1 cellular context compared by ENCODE assay signal in genomic region chr12:102766961-102767360, GRCh38.
TF ChIP-seq lines count a peak whose summit lies in the region.

No MANE protein-coding gene starts in this region.

TF ChIP-seq in HepG2, 621 proteins besides CTCF, POLR2A, EP300 and RAD21:
- TF ChIP-seq GLMP (CRISPR knock-in tag; IDR thresholded peaks at IDR 0.05; ENCODE audit: borderline replicate concordance) (no peak), CEBPB (IDR thresholded peaks at IDR 0.05; ENCODE audit: borderline replicate concordance, low read depth, low read length) (0 out of 2 replicates have a peak, but pooled peaks have one; percentile 27)
